In genomic region chr12:113184098-113184899, GRCh38 we compare ENCODE assay signal across 8 cellular contexts. TPM values are rescaled to one million over a fixed set of nuclear protein-coding genes. Genes with fewer than 3 reads are reported as not detected.
A peak's percentile ranks its signal among the peaks of the same experiment; 100 is the strongest.
DNase-seq lines count a peak whose midpoint lies in the region; ATAC-seq, FAIRE-seq and TF ChIP-seq lines count a peak whose summit lies in the region.

No MANE protein-coding gene starts in this region.

- H3K27ac Mint-ChIP-seq in CD4-positive, alpha-beta memory T cell: peak overlapping the region; percentile 95 to 98 (median 97)
- H3K27ac Mint-ChIP-seq in activated naive CD8-positive, alpha-beta T cell treated with anti-CD3 and anti-CD28 coated beads, Interleukin-2, amount 10 ng/mL, durations not matched to agents 7 days and 5 days: peak overlapping the region; percentile 92

- H3K9me3 Mint-ChIP-seq in CD4-positive, alpha-beta memory T cell: peaks cover 0 to 1% (median 0%) of the 10 kb centered on the region in 8 donors
- no peaks in the 10 kb centered on the region for H3K9me3 Mint-ChIP-seq in activated naive CD8-positive, alpha-beta T cell treated with anti-CD3 and anti-CD28 coated beads, Interleukin-2, amount 10 ng/mL, durations not matched to agents 7 days and 5 days

- ATAC-seq in GM19455 (IDR thresholded peaks at IDR 0.05; ENCODE audit: unreplicated experiment): peak; percentile 50
- peak; percentile 45 for ATAC-seq in HG03520 (IDR thresholded peaks at IDR 0.05; ENCODE audit: unreplicated experiment)
- peak; percentile 70 for ATAC-seq in activated naive CD8-positive, alpha-beta T cell treated with anti-CD3 and anti-CD28 coated beads, Interleukin-2, amount 10 ng/mL, durations not matched to agents 7 days and 5 days (ENCODE audit: low read depth)

- H3K9ac ChIP-seq in kidney (ENCODE audit: low read length in 2 of 2): peak overlapping the region; percentile 65 to 84

- intact Hi-C loops in CD4-positive, alpha-beta memory T cell (cut with micrococcal nuclease): loop anchor here (1.0 to 10.0 kb wide), 2 partner anchors 31 to 279 kb away; partner anchors contain the start of gene OAS1
- intact Hi-C loops in kidney (cut with DNase I): no loop called here

- no peak for DNase-seq in CD4-positive, alpha-beta memory T cell
- no peak for DNase-seq in activated naive CD8-positive, alpha-beta T cell treated with anti-CD3 and anti-CD28 coated beads, Interleukin-2, amount 10 ng/mL, durations not matched to agents 7 days and 5 days
- DNase-seq in kidney (peak; percentile 88), substantia nigra (lab: John Stamatoyannopoulos, UW) (peak in 2 of 49 donors; percentile 36 to 64), HuH-7 (ENCODE audit: low spot score) (no peak), HuH-7.5 (ENCODE audit: low spot score) (no peak)

- TF ChIP-seq CTCF in kidney (IDR thresholded peaks at IDR 0.05; ENCODE audit: borderline replicate concordance, extremely low read depth, insufficient read depth): no peak

- no peaks in the 10 kb centered on the region for H3K9me3 ChIP-seq in CD4-positive, alpha-beta memory T cell (ENCODE audit: control insufficient read depth in 1 of 2, low read length in 2 of 2)
- no peaks in the 10 kb centered on the region for H3K9me3 ChIP-seq in kidney (ENCODE audit: control insufficient read depth in 1 of 2, low read length in 2 of 2)

- FAIRE-seq in kidney (lab: Jason Lieb, UNC): no peak

- peak overlapping the region; percentile 74 to 91 for H3K4me3 ChIP-seq in CD4-positive, alpha-beta memory T cell (ENCODE audit: low read length in 2 of 2)
- H3K4me3 ChIP-seq in kidney (ENCODE audit: low read length in 2 of 2): peak overlapping the region; percentile 90 to 92

- H3K27me3 Mint-ChIP-seq in CD4-positive, alpha-beta memory T cell: no peaks in the 10 kb centered on the region
- no peaks in the 10 kb centered on the region for H3K27me3 Mint-ChIP-seq in activated naive CD8-positive, alpha-beta T cell treated with anti-CD3 and anti-CD28 coated beads, Interleukin-2, amount 10 ng/mL, durations not matched to agents 7 days and 5 days

- peak overlapping the region; percentile 92 for H3K27ac ChIP-seq in CD4-positive, alpha-beta memory T cell (ENCODE audit: low read depth, low read length)
- H3K27ac ChIP-seq in kidney (ENCODE audit: low read depth in 2 of 2, low read length in 2 of 2) (peak overlapping the region in 1 of 2 donors; percentile 95), substantia nigra (ENCODE audit: low read depth, low read length, poor library complexity, severe bottlenecking) (peak overlapping the region; percentile 90)

- CTCF ChIA-PET in CD4-positive, alpha-beta memory T cell (lab: Charles Lee; ENCODE audit: partially characterized antibody): interaction anchor here (2.5 kb wide), 1 partner anchor 10 kb away, joined by 14 read pairs; no protein-coding TSS in a partner anchor

- H3K4me1 ChIP-seq in CD4-positive, alpha-beta memory T cell (ENCODE audit: insufficient read depth, low read length): peaks cover 42% of the 10 kb centered on the region
- peaks cover 0 to 11% of the 10 kb centered on the region in 2 donors for H3K4me1 ChIP-seq in kidney (ENCODE audit: control insufficient read depth in 1 of 2, insufficient read depth in 1 of 2, low read depth in 1 of 2, low read length in 2 of 2)

- H3K4me1 Mint-ChIP-seq in CD4-positive, alpha-beta memory T cell: peaks cover 26 to 51% (median 35%) of the 10 kb centered on the region in 4 donors
- peaks cover 22% of the 10 kb centered on the region for H3K4me1 Mint-ChIP-seq in activated naive CD8-positive, alpha-beta T cell treated with anti-CD3 and anti-CD28 coated beads, Interleukin-2, amount 10 ng/mL, durations not matched to agents 7 days and 5 days

- POLR2A ChIA-PET in CD4-positive, alpha-beta memory T cell (lab: Charles Lee; ENCODE audit: partially characterized antibody): interaction anchor here (0.6 to 6.1 kb wide), 11 partner anchors 10 to 277 kb away, joined by 3 to 55 read pairs (median 6); partner anchors contain the start of genes OAS1, OAS2, SLC8B1 and TPCN1
- POLR2A ChIA-PET in activated naive CD8-positive, alpha-beta T cell treated with anti-CD3 and anti-CD28 coated beads, Interleukin-2, amount 10 ng/mL, durations not matched to agents 7 days and 5 days (lab: Charles Lee): interaction anchor here (0.7 to 2.5 kb wide), 3 partner anchors 38 to 151 kb away, joined by 3 to 16 read pairs (median 5); partner anchors contain the start of genes SLC8B1 and TPCN1

- H3K27me3 ChIP-seq in CD4-positive, alpha-beta memory T cell (ENCODE audit: insufficient read depth, low read length): no peaks in the 10 kb centered on the region

- H3K36me3 Mint-ChIP-seq in CD4-positive, alpha-beta memory T cell: peaks cover 13 to 41% of the 10 kb centered on the region in 2 donors
- H3K36me3 Mint-ChIP-seq in activated naive CD8-positive, alpha-beta T cell treated with anti-CD3 and anti-CD28 coated beads, Interleukin-2, amount 10 ng/mL, durations not matched to agents 7 days and 5 days: peaks cover 18% of the 10 kb centered on the region

- H3K36me3 ChIP-seq in CD4-positive, alpha-beta memory T cell (ENCODE audit: insufficient read depth, low read length): peaks cover 18% of the 10 kb centered on the region
- peaks cover 12 to 16% of the 10 kb centered on the region in 2 donors for H3K36me3 ChIP-seq in kidney (ENCODE audit: control insufficient read depth in 1 of 2, insufficient read depth in 2 of 2, low read length in 2 of 2)

- H3K4me3 Mint-ChIP-seq in CD4-positive, alpha-beta memory T cell: peak overlapping the region; percentile 95 to 98 (median 96)
- peak overlapping the region; percentile 89 for H3K4me3 Mint-ChIP-seq in activated naive CD8-positive, alpha-beta T cell treated with anti-CD3 and anti-CD28 coated beads, Interleukin-2, amount 10 ng/mL, durations not matched to agents 7 days and 5 days

RNA-seq across cellular contexts. Expression of gene DDX54, which starts 1.0 kb away (rescaled TPM):
- 10 to 100 TPM; 64.9 to 69.4 TPM for total RNA-seq in CD4-positive, alpha-beta memory T cell
- polyA plus RNA-seq in CD4-positive, alpha-beta memory T cell: 10 to 100 TPM in 1 of 2 donors, 1 to 10 TPM in 1; 9.9 to 39.7 TPM
- total RNA-seq in activated naive CD8-positive, alpha-beta T cell treated with anti-CD3 and anti-CD28 coated beads, Interleukin-2, amount 10 ng/mL, durations not matched to agents 7 days and 5 days: 10 to 100 TPM; 70.1 to 74.2 TPM
- 62.0 TPM for total RNA-seq in kidney
- polyA plus RNA-seq in kidney (ENCODE audit: insufficient read depth, low read depth, low replicate concordance): 55.4 TPM

RNA-seq across cellular contexts. Expression of gene RITA1, which starts 1.2 kb away (rescaled TPM):
- 10 to 100 TPM; 12.8 to 14.2 TPM for total RNA-seq in CD4-positive, alpha-beta memory T cell
- polyA plus RNA-seq in CD4-positive, alpha-beta memory T cell: 10 to 100 TPM; 19.4 to 25.9 TPM
- 10 to 100 TPM; 18.5 to 21.5 TPM for total RNA-seq in activated naive CD8-positive, alpha-beta T cell treated with anti-CD3 and anti-CD28 coated beads, Interleukin-2, amount 10 ng/mL, durations not matched to agents 7 days and 5 days
- 14.6 TPM for total RNA-seq in kidney
- 31.6 TPM for polyA plus RNA-seq in kidney (ENCODE audit: insufficient read depth, low read depth, low replicate concordance)

RNA-seq across cellular contexts. Expression of gene CFAP73, which starts 34.8 kb away (rescaled TPM):
- total RNA-seq in CD4-positive, alpha-beta memory T cell: not detected
- polyA plus RNA-seq in CD4-positive, alpha-beta memory T cell: under 1 TPM in 1 of 2 donors, not detected in 1; 0.18 TPM
- under 1 TPM; 0.55 to 0.65 TPM for total RNA-seq in activated naive CD8-positive, alpha-beta T cell treated with anti-CD3 and anti-CD28 coated beads, Interleukin-2, amount 10 ng/mL, durations not matched to agents 7 days and 5 days
- 2.4 TPM for total RNA-seq in kidney
- 0.52 TPM for polyA plus RNA-seq in kidney (ENCODE audit: insufficient read depth, low read depth, low replicate concordance)

RNA-seq across cellular contexts. Expression of gene TPCN1, which starts 37.0 kb away (rescaled TPM):
- total RNA-seq in CD4-positive, alpha-beta memory T cell: 10 to 100 TPM; 79.8 to 94.2 TPM
- polyA plus RNA-seq in CD4-positive, alpha-beta memory T cell: 10 to 100 TPM in 1 of 2 donors, 1 to 10 TPM in 1; 8.5 to 19.9 TPM
- total RNA-seq in activated naive CD8-positive, alpha-beta T cell treated with anti-CD3 and anti-CD28 coated beads, Interleukin-2, amount 10 ng/mL, durations not matched to agents 7 days and 5 days: 10 to 100 TPM; 29.9 to 32.0 TPM
- 93.3 TPM for total RNA-seq in kidney
- 38.4 TPM for polyA plus RNA-seq in kidney (ENCODE audit: insufficient read depth, low read depth, low replicate concordance)

RNA-seq across cellular contexts. Expression of gene RASAL1, which starts 48.7 kb away (rescaled TPM):
- total RNA-seq in CD4-positive, alpha-beta memory T cell: 1 to 10 TPM in 1 of 2 experiments, under 1 TPM in 1; 0.58 to 1.4 TPM
- polyA plus RNA-seq in CD4-positive, alpha-beta memory T cell: under 1 TPM; 0.10 to 0.68 TPM
- 1 to 10 TPM; 1.0 to 2.3 TPM for total RNA-seq in activated naive CD8-positive, alpha-beta T cell treated with anti-CD3 and anti-CD28 coated beads, Interleukin-2, amount 10 ng/mL, durations not matched to agents 7 days and 5 days
- 58.3 TPM for total RNA-seq in kidney
- polyA plus RNA-seq in kidney (ENCODE audit: insufficient read depth, low read depth, low replicate concordance): 23.5 TPM
